In genomic region chr10:74874649-74875048, GRCh38 we compare ENCODE assay signal across 2 cellular contexts.
A peak's percentile ranks its signal among the peaks of the same experiment; 100 is the strongest.
TF ChIP-seq lines count a peak whose summit lies in the region.

No MANE protein-coding gene starts in this region.

TF ChIP-seq in IMR-90, 13 proteins besides CTCF, POLR2A, EP300 and RAD21:
- TF ChIP-seq CEBPB (IDR thresholded peaks at IDR 0.05; ENCODE audit: low read depth, low read length), result no peak

TF ChIP-seq in K562, 482 proteins besides CTCF, POLR2A, EP300 and RAD21:
- TF ChIP-seq ZNF143 (CRISPR knock-in tag; IDR thresholded peaks at IDR 0.05) (no peak), PATZ1 (CRISPR knock-in tag; IDR thresholded peaks at IDR 0.05; ENCODE audit: borderline replicate concordance) (no peak), NR2C1 (IDR thresholded peaks at IDR 0.05) (no peak), NR2C1 (tag; IDR thresholded peaks at IDR 0.05) (0 out of 2 replicates have a peak, but pooled peaks have one; percentile 4), FIP1L1 (IDR thresholded peaks at IDR 0.05; ENCODE audit: low read depth, low read length, poor library complexity, severe bottlenecking) (no peak), EGR1 (conservative IDR thresholded peaks at IDR 0.05) (no peak; the same call in 1 of the 2 replicates), E2F1 (CRISPR knock-in tag; IDR thresholded peaks at IDR 0.05) (no peak), ZNF668 (CRISPR knock-in tag; IDR thresholded peaks at IDR 0.05) (no peak)
- TF ChIP-seq, protein P1, sequence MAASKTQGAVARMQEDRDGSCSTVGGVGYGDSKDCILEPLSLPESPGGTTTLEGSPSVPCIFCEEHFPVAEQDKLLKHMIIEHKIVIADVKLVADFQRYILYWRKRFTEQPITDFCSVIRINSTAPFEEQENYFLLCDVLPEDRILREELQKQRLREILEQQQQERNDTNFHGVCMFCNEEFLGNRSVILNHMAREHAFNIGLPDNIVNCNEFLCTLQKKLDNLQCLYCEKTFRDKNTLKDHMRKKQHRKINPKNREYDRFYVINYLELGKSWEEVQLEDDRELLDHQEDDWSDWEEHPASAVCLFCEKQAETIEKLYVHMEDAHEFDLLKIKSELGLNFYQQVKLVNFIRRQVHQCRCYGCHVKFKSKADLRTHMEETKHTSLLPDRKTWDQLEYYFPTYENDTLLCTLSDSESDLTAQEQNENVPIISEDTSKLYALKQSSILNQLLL (CRISPR knock-in tag; IDR thresholded peaks at IDR 0.05; ENCODE audit: borderline replicate concordance), result no peak
